1 cellular context compared by ENCODE assay signal in the genomic region with DNA sequence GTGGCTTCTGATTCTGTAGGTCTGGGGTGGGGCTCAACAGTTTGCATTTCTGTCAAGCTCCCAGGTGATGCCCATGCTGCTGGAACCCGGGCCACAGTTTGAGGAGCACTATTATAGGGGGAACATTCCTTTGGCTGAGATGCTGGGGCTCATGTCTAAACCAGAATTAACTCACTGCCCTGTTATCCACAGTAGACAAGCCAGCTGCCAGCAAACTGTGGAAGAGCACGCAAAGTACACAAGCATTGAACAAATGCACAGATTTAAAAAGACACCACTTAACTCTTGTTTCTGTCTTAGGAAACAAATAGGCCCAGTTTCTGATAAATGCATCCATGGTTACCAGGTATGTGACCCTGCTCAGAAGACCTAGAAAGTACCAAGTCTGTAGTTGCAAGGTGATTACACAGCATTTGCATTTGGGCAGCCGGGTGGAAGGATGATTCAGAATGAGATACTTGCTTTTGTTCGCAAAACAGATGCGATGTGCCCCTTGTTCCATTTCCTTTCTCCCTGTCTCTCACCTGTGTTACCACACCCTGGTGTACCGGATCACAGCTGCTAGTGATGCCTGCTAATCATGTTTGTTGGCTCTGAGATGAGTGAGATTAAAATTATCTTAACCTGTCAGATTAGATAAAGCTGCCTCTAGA.
TF ChIP-seq lines count a peak whose summit lies in the region.

No MANE protein-coding gene starts in this region.

TF ChIP-seq in WTC11, 78 proteins besides CTCF, POLR2A, EP300 and RAD21 (continued from another document):
- TF ChIP-seq CBFB (CRISPR knock-in tag; IDR thresholded peaks at IDR 0.05; ENCODE audit: low read depth) (no peak), GABPB1 (CRISPR knock-in tag; IDR thresholded peaks at IDR 0.05) (no peak), RELA (CRISPR knock-in tag; IDR thresholded peaks at IDR 0.05; ENCODE audit: borderline replicate concordance) (no peak), ETV6 (CRISPR knock-in tag; IDR thresholded peaks at IDR 0.05) (no peak)
- TF ChIP-seq, protein P1, sequence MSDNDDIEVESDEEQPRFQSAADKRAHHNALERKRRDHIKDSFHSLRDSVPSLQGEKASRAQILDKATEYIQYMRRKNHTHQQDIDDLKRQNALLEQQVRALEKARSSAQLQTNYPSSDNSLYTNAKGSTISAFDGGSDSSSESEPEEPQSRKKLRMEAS (CRISPR knock-in tag; IDR thresholded peaks at IDR 0.05) = no peak
- TF ChIP-seq, protein P2, sequence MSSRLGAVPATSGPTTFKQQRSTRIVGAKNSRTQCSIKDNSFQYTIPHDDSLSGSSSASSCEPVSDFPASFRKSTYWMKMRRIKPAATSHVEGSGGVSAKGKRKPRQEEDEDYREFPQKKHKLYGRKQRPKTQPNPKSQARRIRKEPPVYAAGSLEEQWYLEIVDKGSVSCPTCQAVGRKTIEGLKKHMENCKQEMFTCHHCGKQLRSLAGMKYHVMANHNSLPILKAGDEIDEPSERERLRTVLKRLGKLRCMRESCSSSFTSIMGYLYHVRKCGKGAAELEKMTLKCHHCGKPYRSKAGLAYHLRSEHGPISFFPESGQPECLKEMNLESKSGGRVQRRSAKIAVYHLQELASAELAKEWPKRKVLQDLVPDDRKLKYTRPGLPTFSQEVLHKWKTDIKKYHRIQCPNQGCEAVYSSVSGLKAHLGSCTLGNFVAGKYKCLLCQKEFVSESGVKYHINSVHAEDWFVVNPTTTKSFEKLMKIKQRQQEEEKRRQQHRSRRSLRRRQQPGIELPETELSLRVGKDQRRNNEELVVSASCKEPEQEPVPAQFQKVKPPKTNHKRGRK (CRISPR knock-in tag; IDR thresholded peaks at IDR 0.05; ENCODE audit: borderline replicate concordance) = no peak
